ENCODE assay signal across 18 cellular contexts in genomic region chr4:147370473-147370872, GRCh38.
DNase-seq lines count a peak whose midpoint lies in the region; ATAC-seq, FAIRE-seq and TF ChIP-seq lines count a peak whose summit lies in the region.
"Had no signal": no experiment of that assay in that cellular context is flagged by ENCODE, and none has a peak within 500 bp of the region (broad histone marks: within the 10 kb centered on the region; RNA-seq: fewer than 3 reads in every experiment).

No MANE protein-coding gene starts in this region.

- ATAC-seq in left colon (peak; percentile 22), HG03135 (IDR thresholded peaks at IDR 0.05; ENCODE audit: unreplicated experiment) (no peak)
- ATAC-seq: sciatic nerve had no signal

- no peaks in the 10 kb centered on the region for H3K27me3 Mint-ChIP-seq in activated T-cell treated with anti-CD3 and anti-CD28 coated beads, Interleukin-2, amount 50 U/mL, for 24 hours
- H3K27me3 Mint-ChIP-seq: IgD-negative memory B cell, memory B cell had no signal

- intact Hi-C loops in left colon (cut with DNase I, micrococcal nuclease) = no loop called here

- H3K4me3 Mint-ChIP-seq in activated T-cell treated with anti-CD3 and anti-CD28 coated beads, Interleukin-2, amount 50 U/mL, for 24 hours = no peak overlapping the region
- H3K4me3 Mint-ChIP-seq: IgD-negative memory B cell, memory B cell had no signal

- TF ChIP-seq CTCF in bronchial epithelial cell (IDR thresholded peaks at IDR 0.05; ENCODE audit: insufficient read depth, low read length, severe bottlenecking) = no peak

- no peaks in the 10 kb centered on the region for H3K36me3 Mint-ChIP-seq in activated T-cell treated with anti-CD3 and anti-CD28 coated beads, Interleukin-2, amount 50 U/mL, for 24 hours (ENCODE audit: low read depth)
- H3K36me3 Mint-ChIP-seq: IgD-negative memory B cell, memory B cell had no signal

- no peak overlapping the region for H3K4me3 ChIP-seq in bronchial epithelial cell (ENCODE audit: low read depth, low read length)
- H3K4me3 ChIP-seq in H7 (ENCODE audit: insufficient read depth, low read depth, low read length) = no peak overlapping the region
- H3K4me3 ChIP-seq: SJCRH30 had no signal

- no peak overlapping the region for H3K27ac Mint-ChIP-seq in activated T-cell treated with anti-CD3 and anti-CD28 coated beads, Interleukin-2, amount 50 U/mL, for 24 hours
- H3K27ac Mint-ChIP-seq: IgD-negative memory B cell, memory B cell had no signal

- H3K36me3 ChIP-seq in bronchial epithelial cell (ENCODE audit: control insufficient read depth, insufficient read depth, low read length) = no peaks in the 10 kb centered on the region
- no peaks in the 10 kb centered on the region for H3K36me3 ChIP-seq in H7 (replicated peaks; ENCODE audit: control insufficient read depth, insufficient read depth, low read length)
- H3K36me3 ChIP-seq: SJCRH30 had no signal

- no peaks in the 10 kb centered on the region for H3K9me3 Mint-ChIP-seq in activated T-cell treated with anti-CD3 and anti-CD28 coated beads, Interleukin-2, amount 50 U/mL, for 24 hours

- H3K27me3 ChIP-seq in bronchial epithelial cell (ENCODE audit: control insufficient read depth, insufficient read depth, low read length) (no peaks in the 10 kb centered on the region), H7 (ENCODE audit: control insufficient read depth, insufficient read depth, low read length) (no peaks in the 10 kb centered on the region)
- H3K27me3 ChIP-seq: SJCRH30 had no signal

- H3K4me1 Mint-ChIP-seq in activated T-cell treated with anti-CD3 and anti-CD28 coated beads, Interleukin-2, amount 50 U/mL, for 24 hours (ENCODE audit: low read depth) = no peaks in the 10 kb centered on the region
- H3K4me1 Mint-ChIP-seq: IgD-negative memory B cell, memory B cell had no signal

- FAIRE-seq in bronchial epithelial cell (lab: Jason Lieb, UNC) (no peak), urothelium cell line (lab: Jason Lieb, UNC) (no peak)

- DNase-seq in NCI-H510A treated with DMSO at 0.1 percent for 48 hours (lab: John Stamatoyannopoulos, UW) (peak; percentile 18), NCI-H510A (lab: John Stamatoyannopoulos, UW) (no peak), bronchial epithelial cell (ENCODE audit: low read depth) (peak; percentile 92), left colon (no peak), urothelium cell line (ENCODE audit: low spot score) (peak; percentile 20), H7 (no peak)
- DNase-seq in activated T-cell treated with anti-CD3 and anti-CD28 coated beads, Interleukin-2, amount 50 U/mL, for 24 hours = no peak
- DNase-seq: activated CD4-positive, alpha-beta T cell treated with anti-CD3 and anti-CD28 coated beads for 4 hours; activated naive CD4-positive, alpha-beta T cell treated with anti-CD3 and anti-CD28 coated beads, Interleukin-2, amount 50 U/mL, for 16 hours; caudate nucleus; DMS79 treated with DMSO at 0.1 percent for 48 hours; NCI-H1092; SJCRH30; stimulated activated CD4-positive, alpha-beta T cell treated with anti-CD3 and anti-CD28 coated beads, Interleukin-2, amount 100 ng/mL, for 48 hours had no signal

Comparison
In these comparisons a context has a peak if more than half of its experiments do, and no peak if none do; other contexts are left out.
1. DNase-seq: peak in NCI-H510A treated with DMSO at 0.1 percent for 48 hours (single experiment), bronchial epithelial cell (single experiment) and urothelium cell line (single experiment); none in NCI-H510A (single experiment), left colon (0 of 2), activated T-cell treated with anti-CD3 and anti-CD28 coated beads, Interleukin-2, amount 50 U/mL, for 24 hours (single experiment) and H7 (single experiment).